Comparison of ENCODE assay signal across 16 cellular contexts in the genomic region with DNA sequence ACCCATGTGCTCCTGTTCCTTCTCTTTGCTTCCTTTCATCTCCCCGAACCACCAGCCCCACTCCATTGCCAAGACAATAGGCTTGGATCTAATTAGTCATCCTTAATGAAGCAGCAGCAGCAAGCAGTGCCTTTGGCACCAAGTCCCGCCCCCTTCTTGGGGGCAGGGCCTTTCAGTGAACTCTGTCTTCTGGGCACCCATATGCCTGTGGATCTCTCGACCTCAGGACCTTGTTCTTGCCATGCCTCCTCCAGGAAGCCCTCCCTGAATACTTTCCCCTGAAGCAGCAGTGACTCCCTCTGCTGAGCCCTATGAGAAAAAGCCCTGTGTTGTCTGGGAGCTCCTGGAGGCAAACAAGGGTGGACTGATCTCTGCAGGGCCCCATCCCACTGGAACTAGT.
"Had no signal": no experiment of that assay in that cellular context is flagged by ENCODE, and none has a peak within 500 bp of the region (broad histone marks: within the 10 kb centered on the region; RNA-seq: fewer than 3 reads in every experiment).

No MANE protein-coding gene starts in this region.

- H3K27me3 ChIP-seq: brain microvascular endothelial cell, upper lobe of right lung had no signal

- H3K9me3 ChIP-seq: psoas muscle, upper lobe of right lung had no signal

- H3K27ac ChIP-seq: brain microvascular endothelial cell, psoas muscle, upper lobe of right lung had no signal

- ATAC-seq: activated naive CD4-positive, alpha-beta T cell treated with anti-CD3 and anti-CD28 coated beads, Interleukin-2, amount 50 U/mL, for 72 hours; activated T-cell treated with anti-CD3 and anti-CD28 coated beads, Interleukin-2, amount 50 U/mL, for 4 hours; left colon; natural killer cell treated with Interleukin-12 subunit alpha and Interleukin-12 subunit beta and Interleukin-15 and Interleukin-18, amount 100 ng/mL, for 72 hours; psoas muscle; upper lobe of right lung had no signal

- DNase-seq: activated CD4-positive, alpha-beta memory T cell treated with anti-CD3 and anti-CD28 coated beads for 36 hours; activated effector memory CD4-positive, alpha-beta T cell treated with anti-CD3 and anti-CD28 coated beads, Interleukin-2, amount 50 U/mL, for 16 hours; activated T-cell treated with anti-CD3 and anti-CD28 coated beads, Interleukin-2, amount 50 U/mL, for 4 hours; amygdala; brain microvascular endothelial cell; hypothalamus; left colon; occipital lobe; psoas muscle; stimulated activated CD4-positive, alpha-beta T cell treated with anti-CD3 and anti-CD28 coated beads, Interleukin-4, amount 100 ng/mL, for 1 hour; stimulated activated CD8-positive, alpha-beta memory T cell treated with anti-CD3 and anti-CD28 coated beads, Interleukin-4, amount 100 ng/mL, for 48 hours; T-helper 2 cell; upper lobe of right lung had no signal

- H3K36me3 ChIP-seq: brain microvascular endothelial cell, upper lobe of right lung had no signal

- H3K4me3 ChIP-seq: lung, psoas muscle, upper lobe of right lung had no signal
